14 cellular contexts compared by ENCODE assay signal in the genomic region with DNA sequence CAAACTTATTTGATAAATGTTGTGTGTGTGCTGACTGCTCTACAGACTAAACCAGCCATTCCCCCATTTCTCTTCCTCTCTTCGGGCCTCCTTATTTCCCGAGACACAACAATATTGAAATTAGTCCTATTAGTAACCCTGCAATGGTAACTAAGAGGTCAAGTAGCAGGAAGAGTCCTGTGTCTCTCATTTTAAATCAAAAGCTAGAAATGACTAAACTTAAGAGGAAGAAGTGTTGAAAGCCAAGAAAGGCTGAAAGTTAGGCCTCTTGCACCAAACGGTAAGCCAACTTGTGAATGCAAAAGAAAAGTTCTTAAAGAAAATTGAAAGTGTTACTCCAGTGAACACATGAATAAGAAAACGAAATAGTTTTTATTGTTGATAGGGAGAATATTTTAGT.
"Had no signal": no experiment of that assay in that cellular context is flagged by ENCODE, and none has a peak within 500 bp of the region (broad histone marks: within the 10 kb centered on the region; RNA-seq: fewer than 3 reads in every experiment).

No MANE protein-coding gene starts in this region.

- H3K4me1 ChIP-seq: adrenal gland had no signal

- FAIRE-seq: frontal cortex had no signal

- H3K36me3 ChIP-seq: adrenal gland, ovary, stomach, upper lobe of left lung had no signal

- H3K4me3 ChIP-seq: adrenal gland, ovary, stomach, testis, upper lobe of left lung had no signal

- ATAC-seq: activated CD8-positive, alpha-beta T cell treated with anti-CD3 and anti-CD28 coated beads for 36 hours; activated T-cell treated with anti-CD3 and anti-CD28 coated beads, Interleukin-2, amount 50 U/mL, for 4 hours; sciatic nerve had no signal

- H3K27ac ChIP-seq: adrenal gland, epithelial cell of prostate, ovary, stomach, testis, upper lobe of left lung had no signal

- H3K9me3 ChIP-seq: adrenal gland, ovary, stomach, testis had no signal

- DNase-seq: activated CD4-positive, alpha-beta T cell treated with anti-CD3 and anti-CD28 coated beads for 48 hours; activated CD8-positive, alpha-beta T cell treated with anti-CD3 and anti-CD28 coated beads for 36 hours; activated effector memory CD4-positive, alpha-beta T cell treated with anti-CD3 and anti-CD28 coated beads, Interleukin-2, amount 50 U/mL, for 16 hours; activated T-cell treated with anti-CD3 and anti-CD28 coated beads, Interleukin-2, amount 50 U/mL, for 4 hours; adrenal gland; head of caudate nucleus; immature natural killer cell; ovary; stomach; testis; upper lobe of left lung had no signal
